In genomic region chr15:72782993-72783562, GRCh38 we compare ENCODE assay signal across 8 cellular contexts. TPM values are rescaled to one million over a fixed set of nuclear protein-coding genes. Genes with fewer than 3 reads are reported as not detected.
A peak's percentile ranks its signal among the peaks of the same experiment; 100 is the strongest.
DNase-seq lines count a peak whose midpoint lies in the region; ATAC-seq and TF ChIP-seq lines count a peak whose summit lies in the region.

No MANE protein-coding gene starts in this region.

- H3K36me3 ChIP-seq in Panc1 (ENCODE audit: control insufficient read depth, insufficient read depth, low read length) (no peaks in the 10 kb centered on the region), brain microvascular endothelial cell (replicated peaks) (no peaks in the 10 kb centered on the region), kidney epithelial cell (ENCODE audit: control insufficient read depth, insufficient read depth, low read length) (no peaks in the 10 kb centered on the region)

- H3K9me3 ChIP-seq in Panc1 (ENCODE audit: control insufficient read depth, insufficient read depth, low read depth, low read length), result no peaks in the 10 kb centered on the region

- H3K4me3 ChIP-seq in Panc1 (ENCODE audit: low read depth in 2 of 2, low read length in 2 of 2) (peak overlapping the region; percentile 91 to 99), brain microvascular endothelial cell (ENCODE audit: low read depth, low read length) (peak overlapping the region; percentile 93), kidney epithelial cell (ENCODE audit: low read depth, low read length) (peak overlapping the region; percentile 84)

- CTCF ChIA-PET in Panc1 (lab: Charles Lee), result no interaction called here

- BruUV-seq in Panc1 (replicated peaks; lab: Mats Ljungman, UMichigan), result no TSS peak

- in situ Hi-C loops in Panc1 (cut with HindIII; ENCODE audit: low pct_unique_long_range_greater_than_20kb, low sequenced_read_pairs), result no loop called here
- in situ Hi-C loops in brain microvascular endothelial cell (cut with HindIII; ENCODE audit: low pct_ligation_motif_present, low sequenced_read_pairs), result no loop called here

- TF ChIP-seq CTCF in Panc1 (IDR thresholded peaks at IDR 0.05) (no peak), brain microvascular endothelial cell (IDR thresholded peaks at IDR 0.05; ENCODE audit: low read depth, low read length, missing control alignments) (no peak), kidney epithelial cell (IDR thresholded peaks at IDR 0.05; ENCODE audit: insufficient read depth, low read length, poor library complexity, severe bottlenecking) (no peak)

- intact Hi-C loops in Panc1 (cut with micrococcal nuclease; ENCODE audit: unreplicated experiment), result no loop called here

- H3K27ac ChIP-seq in Panc1 (ENCODE audit: low read length) (peak overlapping the region; percentile 95), brain microvascular endothelial cell (peak overlapping the region; percentile 86)

- H3K27me3 ChIP-seq in Panc1 (ENCODE audit: control insufficient read depth, insufficient read depth, low read length) (no peaks in the 10 kb centered on the region), brain microvascular endothelial cell (replicated peaks) (no peaks in the 10 kb centered on the region), kidney epithelial cell (ENCODE audit: control insufficient read depth, insufficient read depth, low read length) (no peaks in the 10 kb centered on the region)

- peaks cover 5% of the 10 kb centered on the region for H3K4me1 ChIP-seq in Panc1 (ENCODE audit: control insufficient read depth, insufficient read depth, low read length)

- POLR2A ChIA-PET in Panc1 (lab: Charles Lee), result interaction anchor here (0.7 kb wide), 1 partner anchor 192 kb away, joined by 3 read pairs; no protein-coding TSS in a partner anchor

- ATAC-seq in GM18868 (IDR thresholded peaks at IDR 0.05; ENCODE audit: unreplicated experiment) (peak; percentile 36), HG03060 (IDR thresholded peaks at IDR 0.05; ENCODE audit: low read depth, unreplicated experiment) (peak; percentile 19), Panc1 (peak; percentile 76)

- DNase-seq in AG08396 (ENCODE audit: low spot score) (peak; percentile 39), Panc1 (ENCODE audit: low read depth, low spot score) (no peak), brain microvascular endothelial cell (no peak), kidney epithelial cell (ENCODE audit: low read depth) (no peak), T1000 (lab: John Stamatoyannopoulos, UW) (no peak)
- DNase-seq in stimulated activated CD4-positive, alpha-beta T cell treated with anti-CD3 and anti-CD28 coated beads, Interleukin-1b, Interleukin-23, amount 100 ng/mL, for 48 hours, result peak; percentile 49

RNA-seq across cellular contexts. Expression of gene ADPGK, which starts 0.5 kb away (rescaled TPM):
- total RNA-seq in Panc1 (2021; ENCODE audit: unreplicated experiment) (63.1 TPM), kidney epithelial cell (33.9 and 50.2 TPM in 2 replicates)
- polyA plus RNA-seq in Panc1 (2012; ENCODE audit: insufficient read length), result 31.0 TPM

Comparison
In these comparisons a context has a peak if more than half of its experiments do, and no peak if none do; other contexts are left out.
1. DNase-seq: peak in AG08396 (single experiment) and stimulated activated CD4-positive, alpha-beta T cell treated with anti-CD3 and anti-CD28 coated beads, Interleukin-1b, Interleukin-23, amount 100 ng/mL, for 48 hours (single experiment); none in Panc1 (single experiment), brain microvascular endothelial cell (single experiment), kidney epithelial cell (single experiment) and T1000 (single experiment).
2. ATAC-seq: peak in every context shown above with its lines; median percentile 76 in Panc1; 36 in GM18868; 19 in HG03060.
3. Peak in every context shown above with its lines, with median percentiles within 50 percentile points of each other: H3K4me3 ChIP-seq.